In the genomic region with DNA sequence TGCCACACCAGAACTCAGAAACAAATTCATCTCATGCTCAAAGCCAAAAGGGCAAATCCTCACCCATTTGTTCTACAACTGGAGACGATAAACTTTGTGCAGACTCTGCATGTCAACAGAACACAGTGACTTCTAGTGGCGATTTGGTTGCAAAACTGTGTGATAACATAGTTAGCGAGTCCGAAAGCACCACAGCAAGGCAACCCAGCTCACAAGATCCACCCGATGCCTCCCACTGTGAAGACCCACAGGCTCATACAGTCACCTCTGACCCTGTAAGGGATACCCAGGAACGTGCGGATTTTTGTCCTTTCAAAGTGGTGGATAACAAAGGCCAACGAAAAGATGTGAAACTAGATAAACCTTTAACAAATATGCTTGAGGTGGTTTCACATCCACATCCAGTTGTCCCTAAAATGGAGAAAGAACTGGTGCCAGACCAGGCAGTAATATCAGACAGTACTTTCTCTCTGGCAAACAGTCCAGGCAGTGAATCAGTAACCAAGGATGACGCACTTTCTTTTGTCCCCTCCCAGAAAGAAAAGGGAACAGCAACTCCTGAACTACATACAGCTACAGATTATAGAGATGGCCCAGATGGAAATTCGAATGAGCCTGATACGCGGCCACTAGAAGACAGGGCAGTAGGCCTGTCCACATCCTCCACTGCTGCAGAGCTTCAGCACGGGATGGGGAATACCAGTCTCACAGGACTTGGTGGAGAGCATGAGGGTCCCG, we compare ENCODE assay signal across 8 cellular contexts.
A peak's percentile ranks its signal among the peaks of the same experiment; 100 is the strongest.
DNase-seq lines count a peak whose midpoint lies in the region; TF ChIP-seq lines count a peak whose summit lies in the region.

No MANE protein-coding gene starts in this region.

- peak overlapping the region; percentile 60 for H3K27ac ChIP-seq in layer of hippocampus (ENCODE audit: low read depth, low read length)
- no peak overlapping the region; a peak in 1 of 4 replicates for H3K27ac ChIP-seq in SK-N-SH (ENCODE audit: low read depth in 2 of 2, low read length in 1 of 2)

- DNase-seq in HT-29 (ENCODE audit: low spot score) (peak; percentile 83), stromal cell of bone marrow (ENCODE audit: low read depth) (peak; percentile 58), posterior cingulate gyrus (no peak), epidermal melanocyte (ENCODE audit: insufficient read length, low spot score) (no peak), retina (no peak), SK-N-SH (no peak)
- no peak for DNase-seq in activated T-helper 1 cell treated with anti-CD3 and anti-CD28 coated beads, Interleukin-12 subunit alpha, Interleukin-12 subunit beta, Interleukin-2, Interleukin-4 antibody, amounts not matched to agents 30 ng/mL and 10 ng/mL and 1 ng/mL, durations not matched to agents 14 hours and 24 hours and 36 hours (ENCODE audit: low spot score)

- H2AFZ ChIP-seq in SK-N-SH (ENCODE audit: low read depth) = no peak overlapping the region

- POLR2A ChIA-PET in SK-N-SH (lab: Yijun Ruan, JAX) = no interaction called here

- no peak overlapping the region for H3K4me2 ChIP-seq in SK-N-SH

- H3K4me1 ChIP-seq in SK-N-SH (ENCODE audit: control insufficient read depth in 1 of 2, insufficient read depth in 2 of 2, low read depth in 1 of 2, low read length in 1 of 2) = peaks cover 0 to 28% of the 10 kb centered on the region in 2 experiments; a peak in 2 of 4 replicates

- H3K36me3 Mint-ChIP-seq in activated T-helper 1 cell treated with anti-CD3 and anti-CD28 coated beads, Interleukin-12 subunit alpha, Interleukin-12 subunit beta, Interleukin-2, Interleukin-4 antibody, amounts not matched to agents 30 ng/mL and 10 ng/mL and 1 ng/mL, durations not matched to agents 14 hours and 24 hours and 36 hours (ENCODE audit: low read depth) = peaks cover 34% of the 10 kb centered on the region

- peaks cover 65% of the 10 kb centered on the region for H3K4me1 Mint-ChIP-seq in activated T-helper 1 cell treated with anti-CD3 and anti-CD28 coated beads, Interleukin-12 subunit alpha, Interleukin-12 subunit beta, Interleukin-2, Interleukin-4 antibody, amounts not matched to agents 30 ng/mL and 10 ng/mL and 1 ng/mL, durations not matched to agents 14 hours and 24 hours and 36 hours (ENCODE audit: low read depth)

- H3K27ac Mint-ChIP-seq in activated T-helper 1 cell treated with anti-CD3 and anti-CD28 coated beads, Interleukin-12 subunit alpha, Interleukin-12 subunit beta, Interleukin-2, Interleukin-4 antibody, amounts not matched to agents 30 ng/mL and 10 ng/mL and 1 ng/mL, durations not matched to agents 14 hours and 24 hours and 36 hours = peak overlapping the region; percentile 95

- H3K9me2 ChIP-seq in SK-N-SH = no peaks in the 10 kb centered on the region

- peaks cover 3 to 30% of the 10 kb centered on the region in 2 experiments for H3K36me3 ChIP-seq in SK-N-SH (replicated peaks in 1 of 2; ENCODE audit: control insufficient read depth in 1 of 2, insufficient read depth in 2 of 2, low read length in 1 of 2)

- TF ChIP-seq CTCF in SK-N-SH (IDR thresholded peaks at IDR 0.05) = no peak

- H3F3A ChIP-seq in SK-N-SH (replicated peaks; ENCODE audit: insufficient read depth) = no peaks in the 10 kb centered on the region

- no peak overlapping the region for H3K4me3 Mint-ChIP-seq in activated T-helper 1 cell treated with anti-CD3 and anti-CD28 coated beads, Interleukin-12 subunit alpha, Interleukin-12 subunit beta, Interleukin-2, Interleukin-4 antibody, amounts not matched to agents 30 ng/mL and 10 ng/mL and 1 ng/mL, durations not matched to agents 14 hours and 24 hours and 36 hours

- no peak for TF ChIP-seq EP300 in SK-N-SH (IDR thresholded peaks at IDR 0.05; ENCODE audit: borderline replicate concordance in 1 of 2, low read depth in 1 of 2, low read length in 1 of 2)

- H3K27me3 ChIP-seq in layer of hippocampus (ENCODE audit: control insufficient read depth, insufficient read depth, low read length) (no peaks in the 10 kb centered on the region), SK-N-SH (ENCODE audit: insufficient read depth) (no peaks in the 10 kb centered on the region)

- H3K9ac ChIP-seq in SK-N-SH = no peak overlapping the region

- intact Hi-C loops in activated T-helper 1 cell treated with anti-CD3 and anti-CD28 coated beads, Interleukin-12 subunit alpha, Interleukin-12 subunit beta, Interleukin-2, Interleukin-4 antibody, amounts not matched to agents 30 ng/mL and 10 ng/mL and 1 ng/mL, durations not matched to agents 14 hours and 24 hours and 36 hours (cut with micrococcal nuclease) = loop anchor here (10.0 kb wide), 1 partner anchor 285 kb away; no protein-coding TSS in a partner anchor
- intact Hi-C loops in posterior cingulate gyrus (cut with DNase I) = no loop called here

- H3K9me3 ChIP-seq in SK-N-SH = no peaks in the 10 kb centered on the region

- CTCF ChIA-PET in SK-N-SH (lab: Yijun Ruan, JAX) = no interaction called here

- TF ChIP-seq RAD21 in SK-N-SH (IDR thresholded peaks at IDR 0.05; ENCODE audit: low read length) = no peak

- no peaks in the 10 kb centered on the region for H3K27me3 Mint-ChIP-seq in activated T-helper 1 cell treated with anti-CD3 and anti-CD28 coated beads, Interleukin-12 subunit alpha, Interleukin-12 subunit beta, Interleukin-2, Interleukin-4 antibody, amounts not matched to agents 30 ng/mL and 10 ng/mL and 1 ng/mL, durations not matched to agents 14 hours and 24 hours and 36 hours (ENCODE audit: insufficient read depth)

- no peaks in the 10 kb centered on the region for H3K9me3 Mint-ChIP-seq in activated T-helper 1 cell treated with anti-CD3 and anti-CD28 coated beads, Interleukin-12 subunit alpha, Interleukin-12 subunit beta, Interleukin-2, Interleukin-4 antibody, amounts not matched to agents 30 ng/mL and 10 ng/mL and 1 ng/mL, durations not matched to agents 14 hours and 24 hours and 36 hours

- peaks cover 15% of the 10 kb centered on the region; the same call in 1 of the 2 replicates for H3K79me2 ChIP-seq in SK-N-SH (ENCODE audit: insufficient read depth)

- 65% methylated on average over 14 of the region's 14 CpGs for WGBS in SK-N-SH (ENCODE audit: low lambda C conversion rate)

- peaks cover 5% of the 10 kb centered on the region; the same call in 1 of the 2 replicates for H4K20me1 ChIP-seq in SK-N-SH (ENCODE audit: insufficient read depth)

- no peak overlapping the region for H3K4me3 ChIP-seq in SK-N-SH (ENCODE audit: low read depth in 2 of 2, low read length in 1 of 2)

TF ChIP-seq in SK-N-SH, 30 proteins besides CTCF, POLR2A, EP300 and RAD21:
- TF ChIP-seq RFX5 (IDR thresholded peaks at IDR 0.05; ENCODE audit: low read length) (no peak), NRF1 (IDR thresholded peaks at IDR 0.05; ENCODE audit: low read depth, low read length) (no peak), PBX3 (IDR thresholded peaks at IDR 0.05) (no peak), TAF1 (IDR thresholded peaks at IDR 0.05; ENCODE audit: borderline replicate concordance, low read depth, low read length) (no peak), TCF12 (IDR thresholded peaks at IDR 0.05) (no peak), FOXJ3 (CRISPR knock-in tag; IDR thresholded peaks at IDR 0.05) (no peak), JUND (IDR thresholded peaks at IDR 0.05) (no peak), CHD2 (IDR thresholded peaks at IDR 0.05; ENCODE audit: low read length, partially characterized antibody) (no peak), EZH2phosphoT487 (IDR thresholded peaks at IDR 0.05; ENCODE audit: borderline replicate concordance, low read depth) (no peak)
- TF ChIP-seq, protein P1, sequence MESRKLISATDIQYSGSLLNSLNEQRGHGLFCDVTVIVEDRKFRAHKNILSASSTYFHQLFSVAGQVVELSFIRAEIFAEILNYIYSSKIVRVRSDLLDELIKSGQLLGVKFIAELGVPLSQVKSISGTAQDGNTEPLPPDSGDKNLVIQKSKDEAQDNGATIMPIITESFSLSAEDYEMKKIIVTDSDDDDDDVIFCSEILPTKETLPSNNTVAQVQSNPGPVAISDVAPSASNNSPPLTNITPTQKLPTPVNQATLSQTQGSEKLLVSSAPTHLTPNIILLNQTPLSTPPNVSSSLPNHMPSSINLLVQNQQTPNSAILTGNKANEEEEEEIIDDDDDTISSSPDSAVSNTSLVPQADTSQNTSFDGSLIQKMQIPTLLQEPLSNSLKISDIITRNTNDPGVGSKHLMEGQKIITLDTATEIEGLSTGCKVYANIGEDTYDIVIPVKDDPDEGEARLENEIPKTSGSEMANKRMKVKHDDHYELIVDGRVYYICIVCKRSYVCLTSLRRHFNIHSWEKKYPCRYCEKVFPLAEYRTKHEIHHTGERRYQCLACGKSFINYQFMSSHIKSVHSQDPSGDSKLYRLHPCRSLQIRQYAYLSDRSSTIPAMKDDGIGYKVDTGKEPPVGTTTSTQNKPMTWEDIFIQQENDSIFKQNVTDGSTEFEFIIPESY (IDR thresholded peaks at IDR 0.05; ENCODE audit: borderline replicate concordance, low read depth) = no peak
- TF ChIP-seq, protein P2, sequence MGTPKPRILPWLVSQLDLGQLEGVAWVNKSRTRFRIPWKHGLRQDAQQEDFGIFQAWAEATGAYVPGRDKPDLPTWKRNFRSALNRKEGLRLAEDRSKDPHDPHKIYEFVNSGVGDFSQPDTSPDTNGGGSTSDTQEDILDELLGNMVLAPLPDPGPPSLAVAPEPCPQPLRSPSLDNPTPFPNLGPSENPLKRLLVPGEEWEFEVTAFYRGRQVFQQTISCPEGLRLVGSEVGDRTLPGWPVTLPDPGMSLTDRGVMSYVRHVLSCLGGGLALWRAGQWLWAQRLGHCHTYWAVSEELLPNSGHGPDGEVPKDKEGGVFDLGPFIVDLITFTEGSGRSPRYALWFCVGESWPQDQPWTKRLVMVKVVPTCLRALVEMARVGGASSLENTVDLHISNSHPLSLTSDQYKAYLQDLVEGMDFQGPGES (IDR thresholded peaks at IDR 0.05; ENCODE audit: low read depth, low read length) = no peak

Comparison
In these comparisons a context has a peak if more than half of its experiments do, and no peak if none do; other contexts are left out.
1. DNase-seq: peak in HT-29 (single experiment) and stromal cell of bone marrow (single experiment); none in activated T-helper 1 cell treated with anti-CD3 and anti-CD28 coated beads, Interleukin-12 subunit alpha, Interleukin-12 subunit beta, Interleukin-2, Interleukin-4 antibody, amounts not matched to agents 30 ng/mL and 10 ng/mL and 1 ng/mL, durations not matched to agents 14 hours and 24 hours and 36 hours (single experiment), posterior cingulate gyrus (0 of 10), epidermal melanocyte (single experiment), retina (single experiment) and SK-N-SH (single experiment).